In the genomic region with DNA sequence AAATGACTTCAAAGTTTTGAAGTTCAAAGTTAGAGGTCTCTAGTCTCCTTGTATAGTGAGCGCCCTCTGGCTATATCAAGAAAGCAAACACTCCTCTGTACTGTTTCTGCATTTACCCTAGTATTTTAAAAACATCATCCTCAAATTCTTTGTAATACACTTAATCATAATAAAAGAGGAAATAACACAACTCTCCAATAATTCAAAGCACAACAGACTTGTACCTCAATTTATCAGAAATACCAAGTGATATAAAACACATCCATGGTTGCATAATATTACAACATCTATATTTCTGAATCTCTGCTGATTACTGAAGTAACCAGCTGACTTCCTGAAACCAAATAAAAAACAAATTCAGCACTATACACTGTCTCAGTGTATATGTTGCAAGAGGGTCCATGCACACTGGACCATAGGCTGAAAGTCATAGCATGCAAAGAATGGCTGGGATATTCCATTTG, we compare ENCODE assay signal across 2 cellular contexts.
TF ChIP-seq lines count a peak whose summit lies in the region.

No MANE protein-coding gene starts in this region.

TF ChIP-seq in A549, 52 proteins besides CTCF, POLR2A, EP300 and RAD21:
- TF ChIP-seq KDM1A (IDR thresholded peaks at IDR 0.05; ENCODE audit: low read depth) (no peak), CEBPB (IDR thresholded peaks at IDR 0.05) (peak; percentile 64 to 77; a peak in 3 of 4 replicates), MYC (IDR thresholded peaks at IDR 0.05; ENCODE audit: borderline replicate concordance, low read length) (no peak), SMC3 (IDR thresholded peaks at IDR 0.05) (peak; percentile 55), MAZ (IDR thresholded peaks at IDR 0.05; ENCODE audit: borderline replicate concordance, low read depth, low read length) (no peak), HOXB13 (CRISPR knock-in tag; IDR thresholded peaks at IDR 0.05; ENCODE audit: low read depth) (no peak)
- TF ChIP-seq, protein P1, sequence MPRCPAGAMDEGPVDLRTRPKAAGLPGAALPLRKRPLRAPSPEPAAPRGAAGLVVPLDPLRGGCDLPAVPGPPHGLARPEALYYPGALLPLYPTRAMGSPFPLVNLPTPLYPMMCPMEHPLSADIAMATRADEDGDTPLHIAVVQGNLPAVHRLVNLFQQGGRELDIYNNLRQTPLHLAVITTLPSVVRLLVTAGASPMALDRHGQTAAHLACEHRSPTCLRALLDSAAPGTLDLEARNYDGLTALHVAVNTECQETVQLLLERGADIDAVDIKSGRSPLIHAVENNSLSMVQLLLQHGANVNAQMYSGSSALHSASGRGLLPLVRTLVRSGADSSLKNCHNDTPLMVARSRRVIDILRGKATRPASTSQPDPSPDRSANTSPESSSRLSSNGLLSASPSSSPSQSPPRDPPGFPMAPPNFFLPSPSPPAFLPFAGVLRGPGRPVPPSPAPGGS (IDR thresholded peaks at IDR 0.05) = no peak
- TF ChIP-seq, protein P2, sequence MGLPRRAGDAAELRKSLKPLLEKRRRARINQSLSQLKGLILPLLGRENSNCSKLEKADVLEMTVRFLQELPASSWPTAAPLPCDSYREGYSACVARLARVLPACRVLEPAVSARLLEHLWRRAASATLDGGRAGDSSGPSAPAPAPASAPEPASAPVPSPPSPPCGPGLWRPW (IDR thresholded peaks at IDR 0.05) = 0 out of 2 replicates have a peak, but pooled peaks have one; percentile 8

TF ChIP-seq in HEK293, 187 proteins besides CTCF, POLR2A, EP300 and RAD21:
- TF ChIP-seq KLF17 (tag by site-specific recombination; IDR thresholded peaks at IDR 0.05) (no peak), ZNF514 (tag by site-specific recombination; IDR thresholded peaks at IDR 0.05) (no peak), RBAK (tag by site-specific recombination; IDR thresholded peaks at IDR 0.05) (no peak), TRIM28 (IDR thresholded peaks at IDR 0.05; ENCODE audit: borderline replicate concordance, low read length) (no peak)
- TF ChIP-seq, protein P3, sequence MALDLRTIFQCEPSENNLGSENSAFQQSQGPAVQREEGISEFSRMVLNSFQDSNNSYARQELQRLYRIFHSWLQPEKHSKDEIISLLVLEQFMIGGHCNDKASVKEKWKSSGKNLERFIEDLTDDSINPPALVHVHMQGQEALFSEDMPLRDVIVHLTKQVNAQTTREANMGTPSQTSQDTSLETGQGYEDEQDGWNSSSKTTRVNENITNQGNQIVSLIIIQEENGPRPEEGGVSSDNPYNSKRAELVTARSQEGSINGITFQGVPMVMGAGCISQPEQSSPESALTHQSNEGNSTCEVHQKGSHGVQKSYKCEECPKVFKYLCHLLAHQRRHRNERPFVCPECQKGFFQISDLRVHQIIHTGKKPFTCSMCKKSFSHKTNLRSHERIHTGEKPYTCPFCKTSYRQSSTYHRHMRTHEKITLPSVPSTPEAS (tag by site-specific recombination; IDR thresholded peaks at IDR 0.05) = peak; percentile 0; the same call in 1 of the 2 replicates
